ENCODE assay signal across 16 cellular contexts in genomic region chr7:138907849-138908248, GRCh38.
"Had no signal": no experiment of that assay in that cellular context is flagged by ENCODE, and none has a peak within 500 bp of the region (broad histone marks: within the 10 kb centered on the region; RNA-seq: fewer than 3 reads in every experiment).

No MANE protein-coding gene starts in this region.

- H3K27me3 Mint-ChIP-seq: brain had no signal

- H3K36me3 ChIP-seq: gastrocnemius medialis, heart right ventricle, thoracic aorta had no signal

- H2AFZ ChIP-seq: parathyroid adenoma had no signal

- H3K9ac ChIP-seq: parathyroid adenoma had no signal

- H3K4me3 Mint-ChIP-seq: activated naive CD8-positive, alpha-beta T cell treated with anti-CD3 and anti-CD28 coated beads, Interleukin-2, amount 10 ng/mL, durations not matched to agents 7 days and 5 days; brain; naive thymus-derived CD8-positive, alpha-beta T cell; stimulated activated naive B cell treated with anti-CD40 and anti-IgM and Interleukin-4, amounts not matched to agents 10 μg/mL and 1 μg/mL and 100 μg/mL, for 72 hours; T-helper 1 cell treated with Interleukin-12 subunit alpha and Interleukin-12 subunit beta and Interleukin-4 antibody, amounts not matched to agents 30 μg/mL and 1 μg/mL, for 36 hours had no signal

- H3K79me2 ChIP-seq: parathyroid adenoma had no signal

- H3K9me3 ChIP-seq: gastrocnemius medialis, left ventricle myocardium inferior, thoracic aorta, upper lobe of left lung had no signal

- H3K27me3 ChIP-seq: gastrocnemius medialis, heart right ventricle, upper lobe of left lung had no signal

- H3K9me3 Mint-ChIP-seq: activated naive CD8-positive, alpha-beta T cell treated with anti-CD3 and anti-CD28 coated beads, Interleukin-2, amount 10 ng/mL, durations not matched to agents 7 days and 5 days; naive thymus-derived CD8-positive, alpha-beta T cell; stimulated activated naive B cell treated with anti-CD40 and anti-IgM and Interleukin-4, amounts not matched to agents 10 μg/mL and 1 μg/mL and 100 μg/mL, for 72 hours; T-helper 1 cell treated with Interleukin-12 subunit alpha and Interleukin-12 subunit beta and Interleukin-4 antibody, amounts not matched to agents 30 μg/mL and 1 μg/mL, for 36 hours had no signal

- H3K4me3 ChIP-seq: gastrocnemius medialis, heart right ventricle, left ventricle myocardium inferior, thoracic aorta, upper lobe of left lung had no signal

- H3K4me1 ChIP-seq: gastrocnemius medialis, heart right ventricle, parathyroid adenoma had no signal

- DNase-seq: activated CD4-positive, alpha-beta T cell treated with anti-CD3 and anti-CD28 coated beads, Interleukin-2, amount 50 U/mL, for 4 hours; activated naive CD8-positive, alpha-beta T cell treated with anti-CD3 and anti-CD28 coated beads, Interleukin-2, amount 10 ng/mL, durations not matched to agents 7 days and 5 days; caudate nucleus; gastrocnemius medialis; heart right ventricle; kidney glomerular epithelial cell; left ventricle myocardium inferior; mammary epithelial cell; naive thymus-derived CD8-positive, alpha-beta T cell; stimulated activated naive B cell treated with anti-CD40 and anti-IgM and Interleukin-4, amounts not matched to agents 10 μg/mL and 1 μg/mL and 100 μg/mL, for 72 hours; upper lobe of left lung had no signal

- H3K27ac ChIP-seq: gastrocnemius medialis, heart right ventricle, left ventricle myocardium inferior, parathyroid adenoma, thoracic aorta, VCaP had no signal

- H3K27ac Mint-ChIP-seq: activated naive CD8-positive, alpha-beta T cell treated with anti-CD3 and anti-CD28 coated beads, Interleukin-2, amount 10 ng/mL, durations not matched to agents 7 days and 5 days; stimulated activated naive B cell treated with anti-CD40 and anti-IgM and Interleukin-4, amounts not matched to agents 10 μg/mL and 1 μg/mL and 100 μg/mL, for 72 hours; T-helper 1 cell treated with Interleukin-12 subunit alpha and Interleukin-12 subunit beta and Interleukin-4 antibody, amounts not matched to agents 30 μg/mL and 1 μg/mL, for 36 hours had no signal

- H3K36me3 Mint-ChIP-seq: naive thymus-derived CD8-positive, alpha-beta T cell; stimulated activated naive B cell treated with anti-CD40 and anti-IgM and Interleukin-4, amounts not matched to agents 10 μg/mL and 1 μg/mL and 100 μg/mL, for 72 hours had no signal

- H3K4me1 Mint-ChIP-seq: brain; stimulated activated naive B cell treated with anti-CD40 and anti-IgM and Interleukin-4, amounts not matched to agents 10 μg/mL and 1 μg/mL and 100 μg/mL, for 72 hours had no signal
